ENCODE assay signal across 22 cellular contexts in the genomic region with DNA sequence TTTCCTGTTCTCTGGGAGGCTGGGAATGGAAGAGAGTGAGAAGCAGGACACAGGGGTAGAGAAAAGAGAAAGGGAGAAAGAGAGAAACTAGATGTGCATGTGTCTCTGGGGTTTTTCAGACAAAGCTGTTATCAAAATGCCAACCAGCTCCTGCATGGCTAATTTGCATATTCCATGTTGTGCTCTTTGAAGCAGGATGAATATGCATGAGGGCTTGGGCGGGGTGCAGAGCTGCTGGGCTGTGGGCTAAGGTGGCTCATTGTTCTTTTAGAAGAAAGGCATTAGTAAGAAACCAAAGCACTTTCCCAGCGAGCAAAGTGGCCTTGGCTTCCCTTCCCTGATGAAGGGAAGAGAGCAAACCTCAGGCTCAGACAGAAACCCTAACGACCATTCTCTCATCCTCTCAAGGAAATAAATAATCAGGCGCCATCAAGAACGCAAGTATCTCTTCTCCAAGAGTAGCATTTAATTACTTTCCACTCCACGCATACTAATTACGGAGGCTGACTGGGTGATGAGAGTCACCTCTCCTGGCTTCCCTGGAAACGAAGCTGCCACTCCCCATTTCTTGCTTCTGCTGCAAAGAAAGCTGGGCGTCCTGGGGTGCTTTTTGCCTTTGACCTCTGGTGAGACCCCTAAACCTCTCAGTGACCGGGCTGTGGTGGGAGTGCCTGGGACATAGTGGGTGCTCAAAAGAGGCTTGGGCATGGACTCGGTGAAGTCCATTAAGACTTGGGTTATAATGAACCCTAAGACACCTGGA. TPM values are rescaled to one million over a fixed set of nuclear protein-coding genes. Genes with fewer than 3 reads are reported as not detected.
DNase-seq lines count a peak whose midpoint lies in the region; ATAC-seq and TF ChIP-seq lines count a peak whose summit lies in the region.
"Had no signal": no experiment of that assay in that cellular context is flagged by ENCODE, and none has a peak within 500 bp of the region (broad histone marks: within the 10 kb centered on the region; RNA-seq: fewer than 3 reads in every experiment).

No MANE protein-coding gene starts in this region.

- peak; percentile 59 for ATAC-seq in WTC11
- no peak for ATAC-seq in HG02763 (IDR thresholded peaks at IDR 0.05; ENCODE audit: unreplicated experiment)
- ATAC-seq: HepG2; naive thymus-derived CD4-positive, alpha-beta T cell; psoas muscle had no signal

- H3K36me3 ChIP-seq in H7 (replicated peaks; ENCODE audit: control insufficient read depth, insufficient read depth, low read length) = no peaks in the 10 kb centered on the region
- H3K36me3 ChIP-seq in esophagus squamous epithelium = peaks cover 0 to 18% (median 0%) of the 10 kb centered on the region in 3 donors
- H3K36me3 ChIP-seq in effector memory CD4-positive, alpha-beta T cell (ENCODE audit: control insufficient read depth, insufficient read depth, low read length) = no peaks in the 10 kb centered on the region
- H3K36me3 ChIP-seq: colonic mucosa had no signal

- H3K27me3 Mint-ChIP-seq in WTC11 (ENCODE audit: low read depth) (no peaks in the 10 kb centered on the region; the same call in 1 of the 2 replicates), glutamatergic neuron (ENCODE audit: unreplicated experiment) (peaks cover 2% of the 10 kb centered on the region)

- H3K27ac Mint-ChIP-seq in WTC11 = peak overlapping the region; percentile 85
- no peak overlapping the region for H3K27ac Mint-ChIP-seq in glutamatergic neuron (ENCODE audit: unreplicated experiment)
- H3K27ac Mint-ChIP-seq: immature natural killer cell; naive thymus-derived CD4-positive, alpha-beta T cell had no signal

- H3K9me3 Mint-ChIP-seq in WTC11 = no peaks in the 10 kb centered on the region
- no peaks in the 10 kb centered on the region for H3K9me3 Mint-ChIP-seq in glutamatergic neuron (ENCODE audit: unreplicated experiment)
- H3K9me3 Mint-ChIP-seq: immature natural killer cell had no signal

- POLR2A ChIA-PET in WTC11 (lab: Charles Lee) = interaction anchor here (1.2 kb wide), 1 partner anchor 8 kb away, joined by 6 read pairs; no protein-coding TSS in a partner anchor

- DNase-seq in H7 = peak; percentile 70
- DNase-seq in WTC11 (ENCODE audit: low spot score) = peak; percentile 45
- no peak for DNase-seq in glutamatergic neuron
- DNase-seq in occipital lobe (lab: John Stamatoyannopoulos, UW) = peak; percentile 69
- no peak for DNase-seq in COLO668 (lab: John Stamatoyannopoulos, UW; ENCODE audit: unreplicated experiment)
- DNase-seq in esophagus squamous epithelium (lab: John Stamatoyannopoulos, UW) = no peak
- DNase-seq in effector memory CD4-positive, alpha-beta T cell = no peak
- DNase-seq: activated CD4-positive, alpha-beta T cell treated with anti-CD3 and anti-CD28 coated beads for 48 hours; aorta; colonic mucosa; foreskin melanocyte; GF-D8; immature natural killer cell; naive thymus-derived CD4-positive, alpha-beta T cell; NCI-H1694; psoas muscle; RPMI8226; stimulated activated CD8-positive, alpha-beta memory T cell treated with anti-CD3 and anti-CD28 coated beads, Interleukin-4, amount 100 ng/mL, for 48 hours; testis had no signal

- no peak overlapping the region for H3K4me3 ChIP-seq in H7 (ENCODE audit: insufficient read depth, low read depth, low read length)
- no peak overlapping the region for H3K4me3 ChIP-seq in esophagus squamous epithelium
- H3K4me3 ChIP-seq in effector memory CD4-positive, alpha-beta T cell (ENCODE audit: insufficient read depth, low read depth, low read length, poor library complexity, severe bottlenecking) = no peak overlapping the region
- H3K4me3 ChIP-seq: colonic mucosa, lung, psoas muscle, testis had no signal

- peak overlapping the region; percentile 19; the same call in 1 of the 2 replicates for H3K4me3 Mint-ChIP-seq in WTC11
- H3K4me3 Mint-ChIP-seq in glutamatergic neuron (ENCODE audit: unreplicated experiment) = peak overlapping the region; percentile 21
- H3K4me3 Mint-ChIP-seq: immature natural killer cell; naive thymus-derived CD4-positive, alpha-beta T cell had no signal

- CTCF ChIA-PET in WTC11 (lab: Charles Lee) = interaction anchor here (0.6 to 3.8 kb wide), 10 partner anchors 8 to 351 kb away, joined by 3 to 34 read pairs (median 6); no protein-coding TSS in a partner anchor

- H3K36me3 Mint-ChIP-seq in WTC11 (no peaks in the 10 kb centered on the region), glutamatergic neuron (ENCODE audit: unreplicated experiment) (no peaks in the 10 kb centered on the region)
- H3K36me3 Mint-ChIP-seq: naive thymus-derived CD4-positive, alpha-beta T cell had no signal

- intact Hi-C loops in esophagus squamous epithelium (cut with DNase I) = no loop called here

- WGBS in esophagus squamous epithelium, 2 donors = 64% methylated on average over 10 to 11 of the region's 11 CpGs

- no peaks in the 10 kb centered on the region for H3K9me3 ChIP-seq in esophagus squamous epithelium
- H3K9me3 ChIP-seq in effector memory CD4-positive, alpha-beta T cell (ENCODE audit: control insufficient read depth, low read length) = no peaks in the 10 kb centered on the region
- H3K9me3 ChIP-seq: colonic mucosa, psoas muscle, testis had no signal

- H3K27me3 ChIP-seq in H7 (ENCODE audit: control insufficient read depth, insufficient read depth, low read length) (no peaks in the 10 kb centered on the region), esophagus squamous epithelium (no peaks in the 10 kb centered on the region)
- peaks cover 6% of the 10 kb centered on the region for H3K27me3 ChIP-seq in effector memory CD4-positive, alpha-beta T cell (replicated peaks; ENCODE audit: control insufficient read depth, insufficient read depth, low read length, poor library complexity, severe bottlenecking)
- H3K27me3 ChIP-seq: colonic mucosa, testis had no signal

- peaks cover 46% of the 10 kb centered on the region for H3K4me1 Mint-ChIP-seq in WTC11
- H3K4me1 Mint-ChIP-seq in glutamatergic neuron (ENCODE audit: low read depth, unreplicated experiment) = peaks cover 4% of the 10 kb centered on the region
- H3K4me1 Mint-ChIP-seq: immature natural killer cell; naive thymus-derived CD4-positive, alpha-beta T cell had no signal

- H3K4me1 ChIP-seq in esophagus squamous epithelium = no peaks in the 10 kb centered on the region
- H3K4me1 ChIP-seq in effector memory CD4-positive, alpha-beta T cell (ENCODE audit: control insufficient read depth, insufficient read depth, low read length, poor library complexity, severe bottlenecking) = no peaks in the 10 kb centered on the region
- H3K4me1 ChIP-seq: colonic mucosa, testis had no signal

- no peak overlapping the region for H3K27ac ChIP-seq in esophagus squamous epithelium
- H3K27ac ChIP-seq in effector memory CD4-positive, alpha-beta T cell (ENCODE audit: insufficient read depth, low read length, poor library complexity, severe bottlenecking) = no peak overlapping the region
- H3K27ac ChIP-seq: colonic mucosa, psoas muscle, testis had no signal

- no peak for TF ChIP-seq POLR2A in esophagus squamous epithelium (IDR thresholded peaks at IDR 0.05)

- no peak for TF ChIP-seq CTCF in WTC11 (IDR thresholded peaks at IDR 0.05)
- no peak for TF ChIP-seq CTCF in glutamatergic neuron (IDR thresholded peaks at IDR 0.05; ENCODE audit: partially characterized antibody, unreplicated experiment)
- no peak for TF ChIP-seq CTCF in esophagus squamous epithelium (IDR thresholded peaks at IDR 0.05)

TF ChIP-seq in WTC11, 78 proteins besides CTCF, POLR2A, EP300 and RAD21 (continues in another document):
- no peak for TF ChIP-seq MYBL2 (CRISPR knock-in tag; IDR thresholded peaks at IDR 0.05)
- TF ChIP-seq EMX1 (CRISPR knock-in tag; IDR thresholded peaks at IDR 0.05) = no peak
- TF ChIP-seq, protein P1, sequence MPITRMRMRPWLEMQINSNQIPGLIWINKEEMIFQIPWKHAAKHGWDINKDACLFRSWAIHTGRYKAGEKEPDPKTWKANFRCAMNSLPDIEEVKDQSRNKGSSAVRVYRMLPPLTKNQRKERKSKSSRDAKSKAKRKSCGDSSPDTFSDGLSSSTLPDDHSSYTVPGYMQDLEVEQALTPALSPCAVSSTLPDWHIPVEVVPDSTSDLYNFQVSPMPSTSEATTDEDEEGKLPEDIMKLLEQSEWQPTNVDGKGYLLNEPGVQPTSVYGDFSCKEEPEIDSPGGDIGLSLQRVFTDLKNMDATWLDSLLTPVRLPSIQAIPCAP (CRISPR knock-in tag; IDR thresholded peaks at IDR 0.05) = no peak
- TF ChIP-seq, protein P2, sequence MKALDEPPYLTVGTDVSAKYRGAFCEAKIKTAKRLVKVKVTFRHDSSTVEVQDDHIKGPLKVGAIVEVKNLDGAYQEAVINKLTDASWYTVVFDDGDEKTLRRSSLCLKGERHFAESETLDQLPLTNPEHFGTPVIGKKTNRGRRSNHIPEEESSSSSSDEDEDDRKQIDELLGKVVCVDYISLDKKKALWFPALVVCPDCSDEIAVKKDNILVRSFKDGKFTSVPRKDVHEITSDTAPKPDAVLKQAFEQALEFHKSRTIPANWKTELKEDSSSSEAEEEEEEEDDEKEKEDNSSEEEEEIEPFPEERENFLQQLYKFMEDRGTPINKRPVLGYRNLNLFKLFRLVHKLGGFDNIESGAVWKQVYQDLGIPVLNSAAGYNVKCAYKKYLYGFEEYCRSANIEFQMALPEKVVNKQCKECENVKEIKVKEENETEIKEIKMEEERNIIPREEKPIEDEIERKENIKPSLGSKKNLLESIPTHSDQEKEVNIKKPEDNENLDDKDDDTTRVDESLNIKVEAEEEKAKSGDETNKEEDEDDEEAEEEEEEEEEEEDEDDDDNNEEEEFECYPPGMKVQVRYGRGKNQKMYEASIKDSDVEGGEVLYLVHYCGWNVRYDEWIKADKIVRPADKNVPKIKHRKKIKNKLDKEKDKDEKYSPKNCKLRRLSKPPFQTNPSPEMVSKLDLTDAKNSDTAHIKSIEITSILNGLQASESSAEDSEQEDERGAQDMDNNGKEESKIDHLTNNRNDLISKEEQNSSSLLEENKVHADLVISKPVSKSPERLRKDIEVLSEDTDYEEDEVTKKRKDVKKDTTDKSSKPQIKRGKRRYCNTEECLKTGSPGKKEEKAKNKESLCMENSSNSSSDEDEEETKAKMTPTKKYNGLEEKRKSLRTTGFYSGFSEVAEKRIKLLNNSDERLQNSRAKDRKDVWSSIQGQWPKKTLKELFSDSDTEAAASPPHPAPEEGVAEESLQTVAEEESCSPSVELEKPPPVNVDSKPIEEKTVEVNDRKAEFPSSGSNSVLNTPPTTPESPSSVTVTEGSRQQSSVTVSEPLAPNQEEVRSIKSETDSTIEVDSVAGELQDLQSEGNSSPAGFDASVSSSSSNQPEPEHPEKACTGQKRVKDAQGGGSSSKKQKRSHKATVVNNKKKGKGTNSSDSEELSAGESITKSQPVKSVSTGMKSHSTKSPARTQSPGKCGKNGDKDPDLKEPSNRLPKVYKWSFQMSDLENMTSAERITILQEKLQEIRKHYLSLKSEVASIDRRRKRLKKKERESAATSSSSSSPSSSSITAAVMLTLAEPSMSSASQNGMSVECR (CRISPR knock-in tag; IDR thresholded peaks at IDR 0.05; ENCODE audit: borderline replicate concordance) = no peak

RNA-seq across cellular contexts. Expression of a gene that starts 54.2 kb away (rescaled TPM):
- total RNA-seq in H7 (2014; rRNA removed; shearing (Covaris generic)) = 93.8 and 98.9 TPM in 2 replicates
- total RNA-seq in WTC11 (2021) (33.2 to 46.1 TPM (median 36.4 TPM) in 3 replicates), glutamatergic neuron (ENCODE audit: unreplicated experiment) (10.3 TPM), occipital lobe (295 TPM), esophagus squamous epithelium (10 to 100 TPM in 2 of 4 donors, 1 to 10 TPM in 1, not detected in 1; 7.6 to 19.3 (median 12.6) TPM)
- total RNA-seq: HepG2 had no signal

Comparison
In these comparisons a context has a peak if more than half of its experiments do, and no peak if none do; other contexts are left out.
1. DNase-seq: peak in H7 (single experiment), WTC11 (single experiment) and occipital lobe (single experiment); none in glutamatergic neuron (single experiment), COLO668 (single experiment), esophagus squamous epithelium (single experiment) and effector memory CD4-positive, alpha-beta T cell (0 of 3).